ENCODE assay signal across 15 cellular contexts in the genomic region with DNA sequence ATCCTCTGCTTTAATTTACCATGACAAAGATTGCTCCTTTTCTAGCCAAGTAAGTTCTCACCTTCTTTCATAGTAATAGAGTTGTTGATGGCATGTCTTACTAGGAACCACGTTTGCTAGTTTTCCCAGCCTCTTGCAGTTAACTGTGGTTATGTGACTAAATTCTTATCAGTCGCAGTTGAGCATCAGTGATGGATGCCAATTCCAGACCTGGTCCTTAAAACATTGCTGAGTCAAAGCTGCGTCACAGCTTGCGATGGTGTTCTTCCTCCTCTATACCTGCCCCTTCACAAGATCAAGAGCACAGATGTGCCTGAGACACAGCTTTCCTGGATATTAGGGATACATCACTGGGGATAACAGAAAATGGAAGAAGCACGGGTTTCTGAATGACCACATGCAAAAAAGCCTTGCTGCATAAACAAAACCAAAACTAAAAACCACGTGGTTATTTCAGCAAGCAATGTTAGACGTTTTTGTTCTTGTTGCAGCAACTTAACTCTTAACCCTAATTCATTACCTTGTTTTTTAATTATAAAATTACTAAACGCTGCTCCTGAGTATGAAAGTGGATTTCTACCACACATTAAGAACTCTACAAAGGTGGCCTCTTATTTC.
DNase-seq lines count a peak whose midpoint lies in the region; ATAC-seq and TF ChIP-seq lines count a peak whose summit lies in the region.
"Had no signal": no experiment of that assay in that cellular context is flagged by ENCODE, and none has a peak within 500 bp of the region (broad histone marks: within the 10 kb centered on the region; RNA-seq: fewer than 3 reads in every experiment).

No MANE protein-coding gene starts in this region.

- no peak for TF ChIP-seq CTCF in HL-60 (IDR thresholded peaks at IDR 0.05; ENCODE audit: insufficient read depth, low read length)
- no peak for TF ChIP-seq CTCF in natural killer cell (IDR thresholded peaks at IDR 0.05)

- H3K27me3 Mint-ChIP-seq in T-helper 2 cell treated with Interferon-gamma antibody and Interleukin-4, amounts not matched to agents 5 μg/mL and 100 μg/mL, for 36 hours (ENCODE audit: low read depth) = no peaks in the 10 kb centered on the region
- no peaks in the 10 kb centered on the region for H3K27me3 Mint-ChIP-seq in activated naive CD8-positive, alpha-beta T cell treated with anti-CD3 and anti-CD28 coated beads for 36 hours
- H3K27me3 Mint-ChIP-seq in natural killer cell (ENCODE audit: low read depth in 2 of 2) = no peaks in the 10 kb centered on the region
- H3K27me3 Mint-ChIP-seq: memory B cell had no signal

- no peak for DNase-seq in T-helper 2 cell treated with Interferon-gamma antibody and Interleukin-4, amounts not matched to agents 5 μg/mL and 100 μg/mL, for 36 hours (ENCODE audit: low spot score)
- DNase-seq in T-helper 2 cell (no peak), HL-60 (ENCODE audit: low read depth in 1 of 2, low spot score in 1 of 2) (no peak), natural killer cell (no peak), AG08395 (ENCODE audit: low spot score) (no peak), activated gamma-delta T cell treated with Interleukin-2 at 50 U/mL for 16 hours (no peak), inferior parietal cortex (ENCODE audit: extremely low spot score) (no peak)
- DNase-seq in activated naive CD8-positive, alpha-beta T cell treated with anti-CD3 and anti-CD28 coated beads for 36 hours = no peak
- DNase-seq: anterior cingulate cortex, NCI-H510A, spleen had no signal

- no peak for ATAC-seq in natural killer cell
- ATAC-seq: A549, Right ventricle myocardium inferior had no signal

- intact Hi-C loops in natural killer cell (cut with micrococcal nuclease) = no loop called here

- H3K27ac ChIP-seq in HL-60 (replicated peaks) = no peak overlapping the region
- H3K27ac ChIP-seq: A549, spleen, thoracic aorta had no signal

- no peak overlapping the region for H3K27ac Mint-ChIP-seq in T-helper 2 cell treated with Interferon-gamma antibody and Interleukin-4, amounts not matched to agents 5 μg/mL and 100 μg/mL, for 36 hours
- no peak overlapping the region for H3K27ac Mint-ChIP-seq in activated naive CD8-positive, alpha-beta T cell treated with anti-CD3 and anti-CD28 coated beads for 36 hours
- peak overlapping the region in 1 of 2 donors; percentile 48 for H3K27ac Mint-ChIP-seq in natural killer cell
- H3K27ac Mint-ChIP-seq: memory B cell had no signal

- H3K36me3 Mint-ChIP-seq in T-helper 2 cell treated with Interferon-gamma antibody and Interleukin-4, amounts not matched to agents 5 μg/mL and 100 μg/mL, for 36 hours (ENCODE audit: low read depth) = no peaks in the 10 kb centered on the region
- no peaks in the 10 kb centered on the region for H3K36me3 Mint-ChIP-seq in activated naive CD8-positive, alpha-beta T cell treated with anti-CD3 and anti-CD28 coated beads for 36 hours
- H3K36me3 Mint-ChIP-seq in natural killer cell = no peaks in the 10 kb centered on the region
- H3K36me3 Mint-ChIP-seq: memory B cell had no signal

- no peaks in the 10 kb centered on the region for H3K9me3 Mint-ChIP-seq in T-helper 2 cell treated with Interferon-gamma antibody and Interleukin-4, amounts not matched to agents 5 μg/mL and 100 μg/mL, for 36 hours
- no peaks in the 10 kb centered on the region for H3K9me3 Mint-ChIP-seq in activated naive CD8-positive, alpha-beta T cell treated with anti-CD3 and anti-CD28 coated beads for 36 hours
- peaks cover 3% of the 10 kb centered on the region in 2 donors for H3K9me3 Mint-ChIP-seq in natural killer cell

- peak overlapping the region; percentile 35 for H3K4me3 Mint-ChIP-seq in T-helper 2 cell treated with Interferon-gamma antibody and Interleukin-4, amounts not matched to agents 5 μg/mL and 100 μg/mL, for 36 hours
- peak overlapping the region; percentile 37 for H3K4me3 Mint-ChIP-seq in activated naive CD8-positive, alpha-beta T cell treated with anti-CD3 and anti-CD28 coated beads for 36 hours
- peak overlapping the region; percentile 74 for H3K4me3 Mint-ChIP-seq in natural killer cell
- H3K4me3 Mint-ChIP-seq: memory B cell had no signal

- no peaks in the 10 kb centered on the region for H3K4me1 Mint-ChIP-seq in T-helper 2 cell treated with Interferon-gamma antibody and Interleukin-4, amounts not matched to agents 5 μg/mL and 100 μg/mL, for 36 hours (ENCODE audit: low read depth)
- peaks cover 4% of the 10 kb centered on the region for H3K4me1 Mint-ChIP-seq in activated naive CD8-positive, alpha-beta T cell treated with anti-CD3 and anti-CD28 coated beads for 36 hours
- H3K4me1 Mint-ChIP-seq in natural killer cell = peaks cover 0 to 6% of the 10 kb centered on the region in 2 donors

- 0 out of 2 replicates have a peak overlapping the region, but pooled peaks have one; percentile 5 for H3K4me3 ChIP-seq in HL-60 (replicated peaks; ENCODE audit: insufficient read depth, low read length)
- H3K4me3 ChIP-seq: A549, thoracic aorta had no signal

- H3K27me3 ChIP-seq in HL-60 (ENCODE audit: insufficient read depth, poor library complexity, severe bottlenecking) = peaks cover 2% of the 10 kb centered on the region
- H3K27me3 ChIP-seq: spleen had no signal
